ENCODE assay signal across 35 cellular contexts in genomic region chr4:174252412-174252811, GRCh38.
"Had no signal": no experiment of that assay in that cellular context is flagged by ENCODE, and none has a peak within 500 bp of the region (broad histone marks: within the 10 kb centered on the region; RNA-seq: fewer than 3 reads in every experiment).

No MANE protein-coding gene starts in this region.

- H3K4me1 ChIP-seq: colonic mucosa had no signal

- H3K27ac Mint-ChIP-seq: activated B cell treated with CpG ODN at 0.5 μM for 24 hours; activated CD8-positive, alpha-beta memory T cell treated with anti-CD3 and anti-CD28 coated beads, Interleukin-2, amount 10 ng/mL, durations not matched to agents 7 days and 5 days; activated CD8-positive, alpha-beta T cell treated with anti-CD3 and anti-CD28 coated beads for 36 hours; activated naive CD8-positive, alpha-beta T cell; T-helper 17 cell; T-helper 2 cell treated with Interferon-gamma antibody and Interleukin-4, amounts not matched to agents 5 μg/mL and 100 μg/mL, for 36 hours had no signal

- H3K9me3 ChIP-seq: colonic mucosa, esophagus muscularis mucosa, gastroesophageal sphincter, heart right ventricle had no signal

- H3K27ac ChIP-seq: brain microvascular endothelial cell, cardiac muscle cell, colonic mucosa, esophagus muscularis mucosa, gastroesophageal sphincter, heart right ventricle, WERI-Rb-1 had no signal

- H3K9me3 Mint-ChIP-seq: activated B cell treated with CpG ODN at 0.5 μM for 24 hours; activated CD8-positive, alpha-beta T cell treated with anti-CD3 and anti-CD28 coated beads for 36 hours; T-helper 2 cell treated with Interferon-gamma antibody and Interleukin-4, amounts not matched to agents 5 μg/mL and 100 μg/mL, for 36 hours had no signal

- DNase-seq: activated B cell treated with CpG ODN at 0.5 μM for 24 hours; activated CD4-positive, alpha-beta T cell treated with anti-CD3 and anti-CD28 coated beads for 48 hours; activated CD4-positive, alpha-beta T cell treated with anti-CD3 and anti-CD28 coated beads, Interleukin-2, amount 50 U/mL, for 1 hour; activated CD4-positive, alpha-beta T cell treated with anti-CD3 and anti-CD28 coated beads, Interleukin-2, amount 50 U/mL, for 48 hours; activated CD8-positive, alpha-beta memory T cell treated with anti-CD3 and anti-CD28 coated beads, Interleukin-2, amount 10 ng/mL, durations not matched to agents 7 days and 5 days; activated CD8-positive, alpha-beta memory T cell treated with anti-CD3 and anti-CD28 coated beads, Interleukin-2, amount 50 U/mL, for 4 hours; activated CD8-positive, alpha-beta T cell treated with anti-CD3 and anti-CD28 coated beads for 36 hours; activated gamma-delta T cell; activated naive CD4-positive, alpha-beta T cell; activated naive CD4-positive, alpha-beta T cell treated with anti-CD3 and anti-CD28 coated beads, Interleukin-2, amount 50 U/mL, for 16 hours; activated T-cell treated with anti-CD3 and anti-CD28 coated beads, Interleukin-2, amount 50 U/mL, for 1 hour; activated T-cell treated with anti-CD3 and anti-CD28 coated beads, Interleukin-2, amount 50 U/mL, for 48 hours; amniotic stem cell; anterior cingulate cortex; brain microvascular endothelial cell; central memory CD4-positive, alpha-beta T cell; cerebellar nuclear complex; colonic mucosa; effector CD8-positive, alpha-beta T cell; erythroblast; foreskin melanocyte; heart right ventricle; T-helper 1 cell; T-helper 17 cell; T1000; WERI-Rb-1 had no signal

- FAIRE-seq: astrocyte, endometrium, endothelial cell of umbilical vein had no signal

- H3K4me3 ChIP-seq: cardiac muscle cell, colonic mucosa, esophagus muscularis mucosa, gastroesophageal sphincter, heart right ventricle had no signal

- H3K4me3 Mint-ChIP-seq: activated B cell treated with CpG ODN at 0.5 μM for 24 hours; activated CD8-positive, alpha-beta memory T cell treated with anti-CD3 and anti-CD28 coated beads, Interleukin-2, amount 10 ng/mL, durations not matched to agents 7 days and 5 days; activated CD8-positive, alpha-beta T cell treated with anti-CD3 and anti-CD28 coated beads for 36 hours; activated naive CD8-positive, alpha-beta T cell; T-helper 17 cell; T-helper 2 cell treated with Interferon-gamma antibody and Interleukin-4, amounts not matched to agents 5 μg/mL and 100 μg/mL, for 36 hours had no signal

- H3K36me3 ChIP-seq: brain microvascular endothelial cell, cardiac muscle cell, colonic mucosa had no signal

- H3K27me3 ChIP-seq: brain microvascular endothelial cell, cardiac muscle cell, colonic mucosa, esophagus muscularis mucosa, gastroesophageal sphincter, heart right ventricle had no signal

- H3K4me1 Mint-ChIP-seq: activated B cell treated with CpG ODN at 0.5 μM for 24 hours; activated CD8-positive, alpha-beta memory T cell treated with anti-CD3 and anti-CD28 coated beads, Interleukin-2, amount 10 ng/mL, durations not matched to agents 7 days and 5 days had no signal

- ATAC-seq: activated CD4-positive, CD25-positive, alpha-beta regulatory T cell treated with anti-CD3 and anti-CD28 coated beads, Interleukin-2, amount 50 U/mL, for 24 hours; activated CD8-positive, alpha-beta memory T cell treated with anti-CD3 and anti-CD28 coated beads, Interleukin-2, amount 10 ng/mL, durations not matched to agents 7 days and 5 days; activated CD8-positive, alpha-beta T cell treated with anti-CD3 and anti-CD28 coated beads for 36 hours; gastroesophageal sphincter; heart right ventricle; T-helper 17 cell had no signal

- H3K27me3 Mint-ChIP-seq: activated B cell treated with CpG ODN at 0.5 μM for 24 hours; activated CD8-positive, alpha-beta memory T cell treated with anti-CD3 and anti-CD28 coated beads, Interleukin-2, amount 10 ng/mL, durations not matched to agents 7 days and 5 days; activated CD8-positive, alpha-beta T cell treated with anti-CD3 and anti-CD28 coated beads for 36 hours; activated naive CD8-positive, alpha-beta T cell; T-helper 17 cell had no signal
